In the genomic region with DNA sequence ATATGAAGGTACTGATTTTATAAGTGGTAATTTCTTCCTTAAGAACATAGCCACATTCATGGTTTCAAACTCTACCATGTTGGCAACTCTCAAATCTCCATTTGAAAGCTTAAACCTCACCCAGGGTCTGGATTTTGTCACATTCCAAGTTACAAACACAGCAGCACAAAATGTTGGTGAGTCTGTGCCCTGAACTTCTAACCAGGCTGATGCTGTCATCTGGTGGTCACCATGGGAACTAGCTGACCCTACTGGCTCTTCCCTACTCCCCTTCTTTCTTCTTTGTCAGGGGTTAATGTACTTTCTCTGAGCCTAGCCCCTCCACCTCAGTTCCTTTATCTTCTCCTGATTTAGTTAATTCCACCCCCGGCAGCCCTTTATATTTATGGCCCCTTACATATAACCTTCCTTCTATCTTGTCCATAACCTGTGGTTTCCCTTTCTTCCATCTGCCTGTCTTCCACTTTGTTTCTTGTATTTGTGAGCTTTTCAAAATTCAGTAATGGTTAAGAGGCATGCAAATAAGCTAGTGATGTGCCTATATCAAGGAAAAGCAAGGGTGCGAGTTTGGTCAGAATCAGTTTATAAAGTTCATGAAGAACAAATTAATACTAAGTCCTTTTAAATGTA, we compare ENCODE assay signal across 8 cellular contexts. TPM values are rescaled to one million over a fixed set of nuclear protein-coding genes. Genes with fewer than 3 reads are reported as not detected.
A peak's percentile ranks its signal among the peaks of the same experiment; 100 is the strongest.
DNase-seq lines count a peak whose midpoint lies in the region; ATAC-seq and TF ChIP-seq lines count a peak whose summit lies in the region.

No MANE protein-coding gene starts in this region.

- no peaks in the 10 kb centered on the region for H3K9me3 Mint-ChIP-seq in natural killer cell
- H3K9me3 Mint-ChIP-seq in type B pancreatic cell: no peaks in the 10 kb centered on the region

- H3K36me3 Mint-ChIP-seq in natural killer cell (peaks cover 37% of the 10 kb centered on the region), type B pancreatic cell (peaks cover 36% of the 10 kb centered on the region)

- peak overlapping the region; percentile 45 for H3K4me3 Mint-ChIP-seq in natural killer cell
- no peak overlapping the region for H3K4me3 Mint-ChIP-seq in type B pancreatic cell

- H3K4me1 Mint-ChIP-seq in natural killer cell: peaks cover 60 to 69% of the 10 kb centered on the region in 2 donors
- peaks cover 9% of the 10 kb centered on the region for H3K4me1 Mint-ChIP-seq in type B pancreatic cell (ENCODE audit: unreplicated experiment)

- H3K27ac Mint-ChIP-seq in natural killer cell (peak overlapping the region; percentile 84 to 90), type B pancreatic cell (no peak overlapping the region)

- in situ Hi-C loops in G401 (cut with HindIII; ENCODE audit: low sequenced_read_pairs): no loop called here

- TF ChIP-seq CTCF in natural killer cell (IDR thresholded peaks at IDR 0.05): peak; percentile 92
- peak; percentile 82 for TF ChIP-seq CTCF in type B pancreatic cell (conservative IDR thresholded peaks at IDR 0.05)

- peak; percentile 54 for DNase-seq in G401 (ENCODE audit: low spot score)
- DNase-seq in NCI-H460 (ENCODE audit: extremely low read depth, low read depth): peak; percentile 54
- DNase-seq in activated T-cell treated with anti-CD3 and anti-CD28 coated beads for 24 hours (ENCODE audit: low read depth): peak; percentile 26
- DNase-seq in fibroblast of gingiva (ENCODE audit: low read depth): peak; percentile 49
- DNase-seq in natural killer cell: no peak
- DNase-seq in type B pancreatic cell (ENCODE audit: extremely low spot score, unreplicated experiment): no peak

- ATAC-seq in GM21825 (IDR thresholded peaks at IDR 0.05; ENCODE audit: unreplicated experiment) (peak; percentile 52), natural killer cell (peak; percentile 77 to 96 (median 90)), HG02884 (IDR thresholded peaks at IDR 0.05; ENCODE audit: unreplicated experiment) (no peak)

- intact Hi-C loops in natural killer cell (cut with micrococcal nuclease): loop anchor here (1.0 to 2.0 kb wide), 3 partner anchors 140 to 292 kb away; no protein-coding TSS in a partner anchor

- H3K27me3 Mint-ChIP-seq in natural killer cell (ENCODE audit: low read depth in 2 of 2): no peaks in the 10 kb centered on the region
- no peaks in the 10 kb centered on the region for H3K27me3 Mint-ChIP-seq in type B pancreatic cell

RNA-seq across cellular contexts. Expression of a gene that starts 35.9 kb away (rescaled TPM):
- total RNA-seq in G401 (2014; rRNA removed; shearing (Covaris generic)): 16.2 and 16.9 TPM in 2 replicates
- total RNA-seq in NCI-H460 (2014; rRNA removed; shearing (Covaris generic)): 78.3 and 85.6 TPM in 2 replicates
- 18.6 and 25.6 TPM in 2 replicates for polyA plus RNA-seq in NCI-H460 (2014; cell fraction: nucleus; rRNA removed)
- total RNA-seq in natural killer cell: 100 to 1,000 TPM in 2 of 3 donors, 10 to 100 TPM in 1; 78.0 to 120 (median 113) TPM
- 34.4 and 88.1 TPM in 2 replicates for total RNA-seq in type B pancreatic cell (ENCODE audit: low replicate concordance)

Comparison
In these comparisons a context has a peak if more than half of its experiments do, and no peak if none do; other contexts are left out.
1. DNase-seq: peak in G401 (single experiment), NCI-H460 (single experiment), activated T-cell treated with anti-CD3 and anti-CD28 coated beads for 24 hours (single experiment) and fibroblast of gingiva (single experiment); none in natural killer cell (single experiment) and type B pancreatic cell (single experiment).